12 cellular contexts compared by ENCODE assay signal in genomic region chr17:31433091-31433790, GRCh38. TPM values are rescaled to one million over a fixed set of nuclear protein-coding genes. Genes with fewer than 3 reads are reported as not detected.
DNase-seq lines count a peak whose midpoint lies in the region; ATAC-seq and TF ChIP-seq lines count a peak whose summit lies in the region.
"Had no signal": no experiment of that assay in that cellular context is flagged by ENCODE, and none has a peak within 500 bp of the region (broad histone marks: within the 10 kb centered on the region; RNA-seq: fewer than 3 reads in every experiment).

No MANE protein-coding gene starts in this region.

- no peaks in the 10 kb centered on the region for H3K9me2 ChIP-seq in hepatocyte (replicated peaks; ENCODE audit: insufficient read depth)

- POLR2A ChIA-PET in T-cell (lab: Charles Lee) = interaction anchor here in 1 of 2 donors (0.6 kb wide), 1 partner anchor 92 kb away, joined by 3 read pairs; no protein-coding TSS in a partner anchor

- H4K20me1 ChIP-seq in hepatocyte (ENCODE audit: insufficient read depth, poor library complexity, severe bottlenecking) = no peaks in the 10 kb centered on the region

- 14 to 25% (median 20%) methylated on average over 8 to 14 of the region's 14 CpGs for WGBS in spleen, 5 donors
- 87% methylated on average over 14 of the region's 14 CpGs for WGBS in hepatocyte (ENCODE audit: low lambda C conversion rate, missing lambda C conversion rate)

- no peak overlapping the region for H3K4me3 Mint-ChIP-seq in activated T-cell treated with anti-CD3 and anti-CD28 coated beads, Interleukin-2, amount 50 U/mL, for 24 hours
- H3K4me3 Mint-ChIP-seq in T-cell = peak overlapping the region in 1 of 3 donors; percentile 46
- H3K4me3 Mint-ChIP-seq in activated naive CD4-positive, alpha-beta T cell treated with anti-CD3 and anti-CD28 coated beads, Interleukin-2, amount 10 ng/mL, durations not matched to agents 7 days and 5 days = no peak overlapping the region
- H3K4me3 Mint-ChIP-seq: dendritic cell treated with granulocyte-macrophage colony-stimulating factor and Interleukin-4, amounts not matched to agents 40 ng/mL and 50 ng/mL, for 4 days had no signal

- H3K79me2 ChIP-seq in hepatocyte = no peaks in the 10 kb centered on the region

- peaks cover 5 to 22% (median 19%) of the 10 kb centered on the region in 6 donors for H3K4me1 ChIP-seq in spleen
- H3K4me1 ChIP-seq in hepatocyte (ENCODE audit: insufficient read depth) = no peaks in the 10 kb centered on the region

- DNase-seq in activated T-cell treated with anti-CD3 and anti-CD28 coated beads for 1 hour (ENCODE audit: low read depth) (peak; percentile 18), T-cell (peak in 30 of 34 experiments; percentile 10 to 50 (median 33)), spleen (peak; percentile 30), NCI-H2081 treated with DMSO at 0.1 percent for 48 hours (lab: John Stamatoyannopoulos, UW) (no peak), HPDE6-E6E7 (ENCODE audit: extremely low spot score) (no peak), hepatocyte (ENCODE audit: low spot score) (no peak)
- DNase-seq in activated T-cell treated with anti-CD3 and anti-CD28 coated beads, Interleukin-2, amount 50 U/mL, for 24 hours = no peak
- peak; percentile 68 for DNase-seq in activated naive CD4-positive, alpha-beta T cell treated with anti-CD3 and anti-CD28 coated beads, Interleukin-2, amount 10 ng/mL, durations not matched to agents 7 days and 5 days
- DNase-seq: T1000 had no signal

- H2AFZ ChIP-seq in hepatocyte = no peak overlapping the region

- no peak overlapping the region for H3K4me2 ChIP-seq in hepatocyte

- H3K36me3 ChIP-seq in spleen (no peaks in the 10 kb centered on the region), hepatocyte (replicated peaks; ENCODE audit: insufficient read depth, low read depth) (no peaks in the 10 kb centered on the region)
- H3K36me3 ChIP-seq: gastroesophageal sphincter, neutrophil had no signal

- intact Hi-C loops in spleen (cut with DNase I; ENCODE audit: low total_unique reads) = no loop called here

- no peak overlapping the region for H3K27ac ChIP-seq in spleen
- H3K27ac ChIP-seq in hepatocyte = no peak overlapping the region
- H3K27ac ChIP-seq: gastroesophageal sphincter, neutrophil had no signal

- no peak for TF ChIP-seq POLR2A in spleen (IDR thresholded peaks at IDR 0.05)

- peaks cover 8% of the 10 kb centered on the region for H3K27me3 Mint-ChIP-seq in activated T-cell treated with anti-CD3 and anti-CD28 coated beads, Interleukin-2, amount 50 U/mL, for 24 hours
- H3K27me3 Mint-ChIP-seq in T-cell = peaks cover 5 to 10% of the 10 kb centered on the region in 2 donors
- peaks cover 59% of the 10 kb centered on the region for H3K27me3 Mint-ChIP-seq in activated naive CD4-positive, alpha-beta T cell treated with anti-CD3 and anti-CD28 coated beads, Interleukin-2, amount 10 ng/mL, durations not matched to agents 7 days and 5 days

- H3K9me3 ChIP-seq in spleen (no peaks in the 10 kb centered on the region), hepatocyte (ENCODE audit: low read depth) (no peaks in the 10 kb centered on the region)
- H3K9me3 ChIP-seq: gastroesophageal sphincter, neutrophil had no signal

- CTCF ChIA-PET in T-cell (lab: Charles Lee) = no interaction called here
- CTCF ChIA-PET in activated naive CD4-positive, alpha-beta T cell treated with anti-CD3 and anti-CD28 coated beads, Interleukin-2, amount 10 ng/mL, durations not matched to agents 7 days and 5 days (lab: Charles Lee) = interaction anchor here (0.6 to 2.8 kb wide), 5 partner anchors 76 to 410 kb away, joined by 3 to 8 read pairs (median 4); no protein-coding TSS in a partner anchor

- TF ChIP-seq CTCF in spleen (IDR thresholded peaks at IDR 0.05 in 8 of 11, conservative IDR thresholded peaks at IDR 0.05 in 3 of 11) (no peak), hepatocyte (IDR thresholded peaks at IDR 0.05; ENCODE audit: poor library complexity) (no peak)

- H3K4me1 Mint-ChIP-seq in activated T-cell treated with anti-CD3 and anti-CD28 coated beads, Interleukin-2, amount 50 U/mL, for 24 hours (ENCODE audit: low read depth) = peaks cover 21% of the 10 kb centered on the region
- peaks cover 20 to 30% (median 21%) of the 10 kb centered on the region in 3 donors for H3K4me1 Mint-ChIP-seq in T-cell
- H3K4me1 Mint-ChIP-seq in activated naive CD4-positive, alpha-beta T cell treated with anti-CD3 and anti-CD28 coated beads, Interleukin-2, amount 10 ng/mL, durations not matched to agents 7 days and 5 days = peaks cover 22% of the 10 kb centered on the region

- H3K4me3 ChIP-seq in spleen = no peak overlapping the region
- no peak overlapping the region for H3K4me3 ChIP-seq in hepatocyte
- H3K4me3 ChIP-seq: gastroesophageal sphincter had no signal

- H3K36me3 Mint-ChIP-seq in activated T-cell treated with anti-CD3 and anti-CD28 coated beads, Interleukin-2, amount 50 U/mL, for 24 hours (ENCODE audit: low read depth) = no peaks in the 10 kb centered on the region
- H3K36me3 Mint-ChIP-seq in T-cell = no peaks in the 10 kb centered on the region
- no peaks in the 10 kb centered on the region for H3K36me3 Mint-ChIP-seq in activated naive CD4-positive, alpha-beta T cell treated with anti-CD3 and anti-CD28 coated beads, Interleukin-2, amount 10 ng/mL, durations not matched to agents 7 days and 5 days

- H3K27ac Mint-ChIP-seq in activated T-cell treated with anti-CD3 and anti-CD28 coated beads, Interleukin-2, amount 50 U/mL, for 24 hours = no peak overlapping the region
- H3K27ac Mint-ChIP-seq in T-cell = no peak overlapping the region
- no peak overlapping the region for H3K27ac Mint-ChIP-seq in activated naive CD4-positive, alpha-beta T cell treated with anti-CD3 and anti-CD28 coated beads, Interleukin-2, amount 10 ng/mL, durations not matched to agents 7 days and 5 days
- H3K27ac Mint-ChIP-seq: dendritic cell treated with granulocyte-macrophage colony-stimulating factor and Interleukin-4, amounts not matched to agents 40 ng/mL and 50 ng/mL, for 4 days had no signal

- peaks cover 0 to 68% (median 0%) of the 10 kb centered on the region in 7 donors for H3K27me3 ChIP-seq in spleen (replicated peaks in 1 of 7)
- H3K27me3 ChIP-seq in hepatocyte = no peaks in the 10 kb centered on the region

- H3K9me3 Mint-ChIP-seq in activated T-cell treated with anti-CD3 and anti-CD28 coated beads, Interleukin-2, amount 50 U/mL, for 24 hours = no peaks in the 10 kb centered on the region
- H3K9me3 Mint-ChIP-seq in T-cell = no peaks in the 10 kb centered on the region
- H3K9me3 Mint-ChIP-seq in activated naive CD4-positive, alpha-beta T cell treated with anti-CD3 and anti-CD28 coated beads, Interleukin-2, amount 10 ng/mL, durations not matched to agents 7 days and 5 days = no peaks in the 10 kb centered on the region

- ATAC-seq in T-cell (replicated peaks in 1 of 4) = peak; percentile 87 to 94 (median 93)
- ATAC-seq: gastroesophageal sphincter had no signal

RNA-seq across cellular contexts. Expression of gene RAB11FIP4, which starts 41.8 kb away (rescaled TPM):
- total RNA-seq in T-cell (10 to 100 TPM; 45.6 to 72.6 (median 50.1) TPM), spleen (10 to 100 TPM; 17.8 to 25.2 (median 22.3) TPM), hepatocyte (35.6 and 36.7 TPM in 2 replicates)
- polyA plus RNA-seq in spleen (1 to 10 TPM; 5.5 to 8.9 (median 5.8) TPM), hepatocyte (22.0 and 25.8 TPM in 2 replicates)

Comparison
In these comparisons a context has a peak if more than half of its experiments do, and no peak if none do; other contexts are left out.
1. DNase-seq: peak in activated T-cell treated with anti-CD3 and anti-CD28 coated beads for 1 hour (single experiment), T-cell (30 of 34), activated naive CD4-positive, alpha-beta T cell treated with anti-CD3 and anti-CD28 coated beads, Interleukin-2, amount 10 ng/mL, durations not matched to agents 7 days and 5 days (single experiment) and spleen (single experiment); none in activated T-cell treated with anti-CD3 and anti-CD28 coated beads, Interleukin-2, amount 50 U/mL, for 24 hours (single experiment), NCI-H2081 treated with DMSO at 0.1 percent for 48 hours (single experiment), HPDE6-E6E7 (single experiment) and hepatocyte (single experiment).